ENCODE assay signal across 2 cellular contexts in the genomic region with DNA sequence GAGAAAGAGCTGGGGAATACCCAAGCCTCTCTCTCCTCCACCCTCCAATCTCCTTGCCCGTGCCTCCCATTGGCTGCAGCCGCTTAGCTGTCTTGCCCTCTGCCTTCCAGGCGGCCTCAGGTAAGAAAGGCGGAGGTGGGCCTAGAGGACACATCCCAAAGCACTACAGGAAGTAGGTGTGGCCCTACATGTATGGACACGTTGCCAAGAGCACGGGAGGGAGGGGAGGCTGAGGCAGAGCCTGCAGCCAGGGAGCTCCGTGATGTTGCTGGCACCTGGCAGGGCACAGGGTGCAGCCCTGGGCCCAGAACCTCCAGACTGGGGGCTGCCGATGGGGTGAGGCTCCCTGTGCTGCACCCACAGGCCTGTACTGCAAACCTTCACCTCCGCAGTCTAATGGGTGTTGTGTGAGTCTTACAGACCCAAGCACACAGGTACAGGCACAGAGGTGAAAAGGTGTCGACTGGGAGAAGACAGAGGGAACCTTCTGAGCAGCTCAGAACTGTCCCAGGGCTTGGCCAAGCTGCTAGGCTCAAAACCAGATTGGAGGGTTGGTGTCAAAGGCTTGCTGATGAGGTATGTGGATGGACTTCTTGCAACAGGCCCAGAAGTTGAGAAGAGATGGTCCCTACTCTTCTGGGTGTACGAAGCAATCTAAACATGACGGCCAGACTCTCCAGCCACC.
A peak's percentile ranks its signal among the peaks of the same experiment; 100 is the strongest.
TF ChIP-seq lines count a peak whose summit lies in the region.

No MANE protein-coding gene starts in this region.

TF ChIP-seq in GM23338, 12 proteins besides CTCF, POLR2A, EP300 and RAD21 (continues in another document):
- TF ChIP-seq ZNF331 (CRISPR knock-in tag; IDR thresholded peaks at IDR 0.05; ENCODE audit: low read depth) (no peak), ETS1 (IDR thresholded peaks at IDR 0.05) (no peak), ZNF114 (CRISPR knock-in tag; IDR thresholded peaks at IDR 0.05) (no peak), REST (IDR thresholded peaks at IDR 0.05; ENCODE audit: unreplicated experiment) (no peak), STAT1 (IDR thresholded peaks at IDR 0.05; ENCODE audit: unreplicated experiment) (no peak), EZH2 (IDR thresholded peaks at IDR 0.05; ENCODE audit: low read depth, unreplicated experiment) (no peak), CREB1 (CRISPR knock-in tag; IDR thresholded peaks at IDR 0.05; ENCODE audit: low read depth) (no peak)
- TF ChIP-seq, protein P1, sequence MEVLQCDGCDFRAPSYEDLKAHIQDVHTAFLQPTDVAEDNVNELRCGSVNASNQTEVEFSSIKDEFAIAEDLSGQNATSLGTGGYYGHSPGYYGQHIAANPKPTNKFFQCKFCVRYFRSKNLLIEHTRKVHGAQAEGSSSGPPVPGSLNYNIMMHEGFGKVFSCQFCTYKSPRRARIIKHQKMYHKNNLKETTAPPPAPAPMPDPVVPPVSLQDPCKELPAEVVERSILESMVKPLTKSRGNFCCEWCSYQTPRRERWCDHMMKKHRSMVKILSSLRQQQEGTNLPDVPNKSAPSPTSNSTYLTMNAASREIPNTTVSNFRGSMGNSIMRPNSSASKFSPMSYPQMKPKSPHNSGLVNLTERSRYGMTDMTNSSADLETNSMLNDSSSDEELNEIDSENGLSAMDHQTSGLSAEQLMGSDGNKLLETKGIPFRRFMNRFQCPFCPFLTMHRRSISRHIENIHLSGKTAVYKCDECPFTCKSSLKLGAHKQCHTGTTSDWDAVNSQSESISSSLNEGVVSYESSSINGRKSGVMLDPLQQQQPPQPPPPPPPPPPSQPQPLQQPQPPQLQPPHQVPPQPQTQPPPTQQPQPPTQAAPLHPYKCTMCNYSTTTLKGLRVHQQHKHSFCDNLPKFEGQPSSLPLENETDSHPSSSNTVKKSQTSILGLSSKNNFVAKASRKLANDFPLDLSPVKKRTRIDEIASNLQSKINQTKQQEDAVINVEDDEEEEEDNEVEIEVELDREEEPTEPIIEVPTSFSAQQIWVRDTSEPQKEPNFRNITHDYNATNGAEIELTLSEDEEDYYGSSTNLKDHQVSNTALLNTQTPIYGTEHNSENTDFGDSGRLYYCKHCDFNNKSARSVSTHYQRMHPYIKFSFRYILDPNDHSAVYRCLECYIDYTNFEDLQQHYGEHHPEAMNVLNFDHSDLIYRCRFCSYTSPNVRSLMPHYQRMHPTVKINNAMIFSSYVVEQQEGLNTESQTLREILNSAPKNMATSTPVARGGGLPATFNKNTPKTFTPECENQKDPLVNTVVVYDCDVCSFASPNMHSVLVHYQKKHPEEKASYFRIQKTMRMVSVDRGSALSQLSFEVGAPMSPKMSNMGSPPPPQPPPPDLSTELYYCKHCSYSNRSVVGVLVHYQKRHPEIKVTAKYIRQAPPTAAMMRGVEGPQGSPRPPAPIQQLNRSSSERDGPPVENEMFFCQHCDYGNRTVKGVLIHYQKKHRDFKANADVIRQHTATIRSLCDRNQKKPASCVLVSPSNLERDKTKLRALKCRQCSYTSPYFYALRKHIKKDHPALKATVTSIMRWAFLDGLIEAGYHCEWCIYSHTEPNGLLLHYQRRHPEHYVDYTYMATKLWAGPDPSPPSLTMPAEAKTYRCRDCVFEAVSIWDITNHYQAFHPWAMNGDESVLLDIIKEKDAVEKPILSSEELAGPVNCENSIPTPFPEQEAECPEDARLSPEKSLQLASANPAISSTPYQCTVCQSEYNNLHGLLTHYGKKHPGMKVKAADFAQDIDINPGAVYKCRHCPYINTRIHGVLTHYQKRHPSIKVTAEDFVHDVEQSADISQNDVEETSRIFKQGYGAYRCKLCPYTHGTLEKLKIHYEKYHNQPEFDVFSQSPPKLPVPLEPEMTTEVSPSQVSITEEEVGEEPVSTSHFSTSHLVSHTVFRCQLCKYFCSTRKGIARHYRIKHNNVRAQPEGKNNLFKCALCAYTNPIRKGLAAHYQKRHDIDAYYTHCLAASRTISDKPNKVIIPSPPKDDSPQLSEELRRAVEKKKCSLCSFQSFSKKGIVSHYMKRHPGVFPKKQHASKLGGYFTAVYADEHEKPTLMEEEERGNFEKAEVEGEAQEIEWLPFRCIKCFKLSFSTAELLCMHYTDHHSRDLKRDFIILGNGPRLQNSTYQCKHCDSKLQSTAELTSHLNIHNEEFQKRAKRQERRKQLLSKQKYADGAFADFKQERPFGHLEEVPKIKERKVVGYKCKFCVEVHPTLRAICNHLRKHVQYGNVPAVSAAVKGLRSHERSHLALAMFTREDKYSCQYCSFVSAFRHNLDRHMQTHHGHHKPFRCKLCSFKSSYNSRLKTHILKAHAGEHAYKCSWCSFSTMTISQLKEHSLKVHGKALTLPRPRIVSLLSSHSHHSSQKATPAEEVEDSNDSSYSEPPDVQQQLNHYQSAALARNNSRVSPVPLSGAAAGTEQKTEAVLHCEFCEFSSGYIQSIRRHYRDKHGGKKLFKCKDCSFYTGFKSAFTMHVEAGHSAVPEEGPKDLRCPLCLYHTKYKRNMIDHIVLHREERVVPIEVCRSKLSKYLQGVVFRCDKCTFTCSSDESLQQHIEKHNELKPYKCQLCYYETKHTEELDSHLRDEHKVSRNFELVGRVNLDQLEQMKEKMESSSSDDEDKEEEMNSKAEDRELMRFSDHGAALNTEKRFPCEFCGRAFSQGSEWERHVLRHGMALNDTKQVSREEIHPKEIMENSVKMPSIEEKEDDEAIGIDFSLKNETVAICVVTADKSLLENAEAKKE (CRISPR knock-in tag; IDR thresholded peaks at IDR 0.05) = no peak

TF ChIP-seq in H1, 55 proteins besides CTCF, POLR2A, EP300 and RAD21:
- TF ChIP-seq, protein P2, sequence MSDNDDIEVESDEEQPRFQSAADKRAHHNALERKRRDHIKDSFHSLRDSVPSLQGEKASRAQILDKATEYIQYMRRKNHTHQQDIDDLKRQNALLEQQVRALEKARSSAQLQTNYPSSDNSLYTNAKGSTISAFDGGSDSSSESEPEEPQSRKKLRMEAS (IDR thresholded peaks at IDR 0.05) = peak; percentile 20; the same call in 1 of the 2 replicates
- TF ChIP-seq KDM4A (IDR thresholded peaks at IDR 0.05; ENCODE audit: low read depth, low read length, severe bottlenecking) (no peak), TBP (IDR thresholded peaks at IDR 0.05; ENCODE audit: low read depth, low read length) (0 out of 2 replicates have a peak, but pooled peaks have one; percentile 32), HDAC6 (IDR thresholded peaks at IDR 0.05; ENCODE audit: low read depth, low read length) (no peak), SIX5 (IDR thresholded peaks at IDR 0.05; ENCODE audit: low read depth, low read length) (no peak)
TF ChIP-seq in H1: peak in this region for 2.
